ENCODE assay signal across 1 cellular context in the genomic region with DNA sequence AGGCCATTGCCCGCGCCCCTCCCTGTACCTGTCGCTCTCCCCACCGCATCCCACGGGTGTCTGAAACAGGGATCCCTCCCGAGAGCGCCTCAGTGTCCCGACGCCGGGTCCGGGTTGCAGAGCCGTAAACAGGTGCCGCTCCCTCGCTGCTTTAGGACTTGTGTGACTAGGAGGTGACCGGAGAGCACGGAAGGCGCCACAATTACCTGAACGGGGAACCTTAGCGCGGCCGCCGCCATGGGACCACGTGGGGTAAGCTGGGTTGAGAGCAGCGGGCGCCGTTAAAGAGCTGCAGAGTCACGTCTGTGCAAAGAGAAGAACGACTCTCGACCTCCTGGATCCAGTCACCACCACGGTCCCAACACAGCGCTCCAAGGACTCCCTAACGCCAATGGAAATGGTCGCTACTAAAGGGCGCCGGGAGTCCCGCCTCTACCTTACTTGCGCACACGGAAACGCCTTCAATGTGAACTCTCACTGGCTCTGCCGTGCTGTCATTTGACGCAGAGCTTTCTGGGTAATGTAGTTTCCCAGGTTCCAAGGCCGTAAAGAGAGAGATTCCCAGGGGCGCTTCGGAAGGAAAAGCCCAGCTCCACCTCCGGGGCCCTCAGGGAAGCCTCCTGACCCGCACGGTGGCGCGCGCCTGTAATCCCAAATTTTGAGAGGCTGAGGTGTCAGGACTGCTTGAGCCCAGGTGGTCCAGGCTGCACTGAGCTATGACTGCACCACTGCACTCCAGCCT.
TF ChIP-seq lines count a peak whose summit lies in the region.

ZNF552 (minus strand) TSS at position 409 of the 742 bp plus-strand sequence; CDS start at position 239, 170 bp downstream.

TF ChIP-seq in IMR-90, 13 proteins besides CTCF, POLR2A, EP300 and RAD21 (continued from another document):
- TF ChIP-seq SMC3 (IDR thresholded peaks at IDR 0.05; ENCODE audit: low read depth, low read length) (no peak; the same call in 1 of the 2 replicates), NFE2L2 (IDR thresholded peaks at IDR 0.05; ENCODE audit: low read depth, low read length) (no peak), BHLHE40 (IDR thresholded peaks at IDR 0.05; ENCODE audit: low read depth, low read length) (no peak), MAFK (IDR thresholded peaks at IDR 0.05; ENCODE audit: low read depth, low read length) (no peak), MAZ (IDR thresholded peaks at IDR 0.05; ENCODE audit: borderline replicate concordance, low read depth, low read length) (no peak), RFX5 (IDR thresholded peaks at IDR 0.05; ENCODE audit: low read depth, low read length) (0 out of 2 replicates have a peak, but pooled peaks have one; percentile 4), MXI1 (IDR thresholded peaks at IDR 0.05; ENCODE audit: borderline replicate concordance, low read depth, low read length) (peak; percentile 60; the same call in 1 of the 2 replicates), FOS (IDR thresholded peaks at IDR 0.05; ENCODE audit: low read depth, low read length) (0 out of 2 replicates have a peak, but pooled peaks have one; percentile 4), CEBPB (IDR thresholded peaks at IDR 0.05; ENCODE audit: low read depth, low read length) (no peak)
- TF ChIP-seq, protein P1, sequence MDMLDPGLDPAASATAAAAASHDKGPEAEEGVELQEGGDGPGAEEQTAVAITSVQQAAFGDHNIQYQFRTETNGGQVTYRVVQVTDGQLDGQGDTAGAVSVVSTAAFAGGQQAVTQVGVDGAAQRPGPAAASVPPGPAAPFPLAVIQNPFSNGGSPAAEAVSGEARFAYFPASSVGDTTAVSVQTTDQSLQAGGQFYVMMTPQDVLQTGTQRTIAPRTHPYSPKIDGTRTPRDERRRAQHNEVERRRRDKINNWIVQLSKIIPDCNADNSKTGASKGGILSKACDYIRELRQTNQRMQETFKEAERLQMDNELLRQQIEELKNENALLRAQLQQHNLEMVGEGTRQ (IDR thresholded peaks at IDR 0.05; ENCODE audit: low read depth, low read length), result peak; percentile 53
- TF ChIP-seq, protein P2, sequence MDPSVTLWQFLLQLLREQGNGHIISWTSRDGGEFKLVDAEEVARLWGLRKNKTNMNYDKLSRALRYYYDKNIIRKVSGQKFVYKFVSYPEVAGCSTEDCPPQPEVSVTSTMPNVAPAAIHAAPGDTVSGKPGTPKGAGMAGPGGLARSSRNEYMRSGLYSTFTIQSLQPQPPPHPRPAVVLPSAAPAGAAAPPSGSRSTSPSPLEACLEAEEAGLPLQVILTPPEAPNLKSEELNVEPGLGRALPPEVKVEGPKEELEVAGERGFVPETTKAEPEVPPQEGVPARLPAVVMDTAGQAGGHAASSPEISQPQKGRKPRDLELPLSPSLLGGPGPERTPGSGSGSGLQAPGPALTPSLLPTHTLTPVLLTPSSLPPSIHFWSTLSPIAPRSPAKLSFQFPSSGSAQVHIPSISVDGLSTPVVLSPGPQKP (IDR thresholded peaks at IDR 0.05; ENCODE audit: borderline replicate concordance, low read depth, low read length), result no peak
